ENCODE assay signal across 15 cellular contexts in the genomic region with DNA sequence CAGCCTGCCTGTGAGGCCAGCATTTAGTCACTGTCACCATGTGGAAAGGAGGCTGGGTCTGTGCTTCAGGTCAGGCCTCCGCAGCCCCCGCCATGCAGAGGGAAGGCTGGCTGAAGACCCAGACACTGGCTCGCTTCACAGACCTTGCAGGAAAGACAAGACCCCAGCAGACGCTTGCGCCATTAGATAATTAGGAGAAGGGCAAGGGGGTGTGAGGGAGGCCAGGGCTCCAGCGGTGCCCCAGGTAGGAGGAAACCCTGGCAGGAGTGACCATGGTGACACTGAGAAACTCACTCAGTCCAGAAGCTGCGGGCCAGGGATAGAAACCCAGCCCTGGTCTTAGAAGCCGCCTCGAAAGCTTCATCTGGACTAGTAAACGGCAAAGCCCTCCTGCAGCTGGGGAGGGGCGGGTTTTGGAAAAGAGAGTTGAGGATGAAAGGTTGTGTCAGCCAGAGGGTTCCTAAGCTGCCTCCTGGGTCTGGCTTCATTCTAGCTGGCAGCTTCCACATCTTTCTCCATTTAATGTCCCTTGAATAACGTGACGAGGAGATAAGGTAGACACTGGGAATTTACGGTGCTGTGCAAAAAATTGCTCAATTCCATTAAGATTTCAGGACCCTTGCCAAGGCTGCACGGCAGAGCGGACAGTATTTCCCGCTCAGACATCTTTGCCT.
"Had no signal": no experiment of that assay in that cellular context is flagged by ENCODE, and none has a peak within 500 bp of the region (broad histone marks: within the 10 kb centered on the region; RNA-seq: fewer than 3 reads in every experiment).

No MANE protein-coding gene starts in this region.

- H3K4me3 ChIP-seq: tibial artery, vagina had no signal

- ATAC-seq: activated naive CD4-positive, alpha-beta T cell treated with anti-CD3 and anti-CD28 coated beads, Interleukin-2, amount 50 U/mL, for 72 hours; activated T-cell treated with anti-CD3 and anti-CD28 coated beads, Interleukin-2, amount 50 U/mL, for 4 hours; stimulated activated naive B cell treated with anti-CD40 and anti-IgM and Interleukin-4, amounts not matched to agents 10 μg/mL and 1 μg/mL and 100 μg/mL, for 72 hours had no signal

- H3K27me3 ChIP-seq: tibial artery, vagina had no signal

- H3K36me3 ChIP-seq: tibial artery, vagina, WERI-Rb-1 had no signal

- H3K9me3 ChIP-seq: tibial artery, vagina had no signal

- H3K27ac ChIP-seq: tibial artery, WERI-Rb-1 had no signal

- DNase-seq: activated CD4-positive, alpha-beta memory T cell treated with anti-CD3 and anti-CD28 coated beads, Interleukin-2, amount 10 ng/mL, durations not matched to agents 7 days and 5 days; activated CD4-positive, alpha-beta T cell treated with anti-CD3 and anti-CD28 coated beads for 4 hours; activated gamma-delta T cell; activated T-cell treated with anti-CD3 and anti-CD28 coated beads, Interleukin-2, amount 50 U/mL, for 4 hours; hypothalamus; kidney; retina; stimulated activated CD4-positive, alpha-beta T cell treated with anti-CD3 and anti-CD28 coated beads, Interleukin-15, amount 100 ng/mL, for 24 hours; stimulated activated CD4-positive, alpha-beta T cell treated with anti-CD3 and anti-CD28 coated beads, Interleukin-4, amount 100 ng/mL, for 1 hour; stimulated activated naive B cell treated with anti-CD40 and anti-IgM and Interleukin-4, amounts not matched to agents 10 μg/mL and 1 μg/mL and 100 μg/mL, for 72 hours; T-helper 1 cell; tibial artery; WERI-Rb-1 had no signal
